8 cellular contexts compared by ENCODE assay signal in genomic region chr20:5056801-5057599, GRCh38. TPM values are rescaled to one million over a fixed set of nuclear protein-coding genes. Genes with fewer than 3 reads are reported as not detected.
A peak's percentile ranks its signal among the peaks of the same experiment; 100 is the strongest.
DNase-seq lines count a peak whose midpoint lies in the region; ATAC-seq and TF ChIP-seq lines count a peak whose summit lies in the region.

No MANE protein-coding gene starts in this region.

- peaks cover 22% of the 10 kb centered on the region for H3K4me1 Mint-ChIP-seq in CD4-positive, alpha-beta T cell (ENCODE audit: low read depth)
- H3K4me1 Mint-ChIP-seq in T-helper 17 cell, result peaks cover 18% of the 10 kb centered on the region
- H3K4me1 Mint-ChIP-seq in activated naive CD8-positive, alpha-beta T cell treated with anti-CD3 and anti-CD28 coated beads, Interleukin-2, amount 10 ng/mL, durations not matched to agents 7 days and 5 days, result peaks cover 22% of the 10 kb centered on the region
- no peaks in the 10 kb centered on the region for H3K4me1 Mint-ChIP-seq in mesothelial cell of epicardium

- no peak overlapping the region for H3K27ac ChIP-seq in CD4-positive, alpha-beta T cell (ENCODE audit: low read depth, low read length)

- DNase-seq in CD4-positive, alpha-beta T cell, result peak; percentile 41 to 75 (median 60)
- DNase-seq in T-helper 17 cell, result peak; percentile 24 to 61 (median 42)
- DNase-seq in activated naive CD8-positive, alpha-beta T cell treated with anti-CD3 and anti-CD28 coated beads, Interleukin-2, amount 10 ng/mL, durations not matched to agents 7 days and 5 days, result peak; percentile 61
- DNase-seq in kidney epithelial cell (ENCODE audit: low read depth), result no peak
- DNase-seq in stimulated activated CD8-positive, alpha-beta memory T cell treated with anti-CD3 and anti-CD28 coated beads, Interleukin-15, amount 100 ng/mL, for 24 hours (ENCODE audit: low read depth), result peak; percentile 13
- DNase-seq in mesothelial cell of epicardium (ENCODE audit: low spot score in 2 of 2, unreplicated experiment in 2 of 2), result no peak
- no peak for DNase-seq in dedifferentiated amniotic fluid mesenchymal stem cell (ENCODE audit: extremely low spot score)

- intact Hi-C loops in CD4-positive, alpha-beta T cell (cut with DNase I, micrococcal nuclease), result loop anchor here (1.0 to 2.0 kb wide), 4 partner anchors 21 to 135 kb away; no protein-coding TSS in a partner anchor

- H3K36me3 Mint-ChIP-seq in CD4-positive, alpha-beta T cell (ENCODE audit: low read depth), result no peaks in the 10 kb centered on the region
- H3K36me3 Mint-ChIP-seq in T-helper 17 cell (ENCODE audit: low read depth) (no peaks in the 10 kb centered on the region), mesothelial cell of epicardium (peaks cover 4% of the 10 kb centered on the region)
- H3K36me3 Mint-ChIP-seq in activated naive CD8-positive, alpha-beta T cell treated with anti-CD3 and anti-CD28 coated beads, Interleukin-2, amount 10 ng/mL, durations not matched to agents 7 days and 5 days, result peaks cover 9% of the 10 kb centered on the region

- POLR2A ChIA-PET in CD4-positive, alpha-beta T cell (lab: Charles Lee), result interaction anchor here (0.8 to 1.9 kb wide), 10 partner anchors 21 to 95 kb away, joined by 3 to 14 read pairs (median 3); partner anchors contain the start of genes CDS2 and PCNA
- POLR2A ChIA-PET in activated naive CD8-positive, alpha-beta T cell treated with anti-CD3 and anti-CD28 coated beads, Interleukin-2, amount 10 ng/mL, durations not matched to agents 7 days and 5 days (lab: Charles Lee), result interaction anchor here (0.6 to 1.6 kb wide), 13 partner anchors 11 to 243 kb away, joined by 3 to 12 read pairs (median 4); partner anchors contain the start of gene CDS2

- H3K27me3 Mint-ChIP-seq in CD4-positive, alpha-beta T cell, result no peaks in the 10 kb centered on the region
- H3K27me3 Mint-ChIP-seq in T-helper 17 cell, result no peaks in the 10 kb centered on the region
- peaks cover 14% of the 10 kb centered on the region for H3K27me3 Mint-ChIP-seq in activated naive CD8-positive, alpha-beta T cell treated with anti-CD3 and anti-CD28 coated beads, Interleukin-2, amount 10 ng/mL, durations not matched to agents 7 days and 5 days
- no peaks in the 10 kb centered on the region for H3K27me3 Mint-ChIP-seq in mesothelial cell of epicardium (ENCODE audit: low read depth)

- peak; percentile 95 for ATAC-seq in CD4-positive, alpha-beta T cell (ENCODE audit: poor library complexity)
- peak; percentile 47 for ATAC-seq in HG03095 (IDR thresholded peaks at IDR 0.05; ENCODE audit: unreplicated experiment)
- peak; percentile 97 for ATAC-seq in T-helper 17 cell
- peak; percentile 100 for ATAC-seq in activated naive CD8-positive, alpha-beta T cell treated with anti-CD3 and anti-CD28 coated beads, Interleukin-2, amount 10 ng/mL, durations not matched to agents 7 days and 5 days (ENCODE audit: low read depth)

- H3K27ac Mint-ChIP-seq in CD4-positive, alpha-beta T cell, result peak overlapping the region; percentile 77
- H3K27ac Mint-ChIP-seq in T-helper 17 cell (peak overlapping the region; percentile 29), mesothelial cell of epicardium (no peak overlapping the region)
- H3K27ac Mint-ChIP-seq in activated naive CD8-positive, alpha-beta T cell treated with anti-CD3 and anti-CD28 coated beads, Interleukin-2, amount 10 ng/mL, durations not matched to agents 7 days and 5 days, result peak overlapping the region; percentile 75

- CTCF ChIA-PET in CD4-positive, alpha-beta T cell (lab: Charles Lee), result interaction anchor here (0.6 to 2.9 kb wide), 19 partner anchors 10 to 327 kb away, joined by 3 to 31 read pairs (median 4); partner anchors contain the start of gene PCNA

- TF ChIP-seq CTCF in CD4-positive, alpha-beta T cell (IDR thresholded peaks at IDR 0.05), result peak; percentile 52
- TF ChIP-seq CTCF in kidney epithelial cell (IDR thresholded peaks at IDR 0.05; ENCODE audit: insufficient read depth, low read length, poor library complexity, severe bottlenecking) (peak; percentile 45), mesothelial cell of epicardium (IDR thresholded peaks at IDR 0.05; ENCODE audit: unreplicated experiment) (no peak)

- H3K9me3 Mint-ChIP-seq in CD4-positive, alpha-beta T cell, result no peaks in the 10 kb centered on the region
- H3K9me3 Mint-ChIP-seq in activated naive CD8-positive, alpha-beta T cell treated with anti-CD3 and anti-CD28 coated beads, Interleukin-2, amount 10 ng/mL, durations not matched to agents 7 days and 5 days, result peaks cover 6% of the 10 kb centered on the region
- no peaks in the 10 kb centered on the region for H3K9me3 Mint-ChIP-seq in mesothelial cell of epicardium

- H3K4me3 ChIP-seq in kidney epithelial cell (ENCODE audit: low read depth, low read length), result no peak overlapping the region

- peak overlapping the region; percentile 42 for H3K4me3 Mint-ChIP-seq in CD4-positive, alpha-beta T cell
- H3K4me3 Mint-ChIP-seq in T-helper 17 cell (peak overlapping the region; percentile 62), mesothelial cell of epicardium (no peak overlapping the region)
- peak overlapping the region; percentile 39 for H3K4me3 Mint-ChIP-seq in activated naive CD8-positive, alpha-beta T cell treated with anti-CD3 and anti-CD28 coated beads, Interleukin-2, amount 10 ng/mL, durations not matched to agents 7 days and 5 days

- H3K27me3 ChIP-seq in CD4-positive, alpha-beta T cell (ENCODE audit: control insufficient read depth, insufficient read depth, low read length), result no peaks in the 10 kb centered on the region
- no peaks in the 10 kb centered on the region for H3K27me3 ChIP-seq in kidney epithelial cell (ENCODE audit: control insufficient read depth, insufficient read depth, low read length)

- H3K9me3 ChIP-seq in CD4-positive, alpha-beta T cell (ENCODE audit: control insufficient read depth, low read length), result no peaks in the 10 kb centered on the region
- H3K9me3 ChIP-seq in T-helper 17 cell (ENCODE audit: control insufficient read depth, low read length, poor library complexity, severe bottlenecking), result no peaks in the 10 kb centered on the region

- H3K36me3 ChIP-seq in kidney epithelial cell (ENCODE audit: control insufficient read depth, insufficient read depth, low read length), result no peaks in the 10 kb centered on the region

RNA-seq across cellular contexts. Expression of gene SLC23A2, which starts 55.7 kb away (rescaled TPM):
- total RNA-seq in CD4-positive, alpha-beta T cell, result 10 to 100 TPM; 22.8 to 23.0 TPM
- total RNA-seq in T-helper 17 cell, result 10 to 100 TPM; 18.0 to 24.4 TPM
- total RNA-seq in activated naive CD8-positive, alpha-beta T cell treated with anti-CD3 and anti-CD28 coated beads, Interleukin-2, amount 10 ng/mL, durations not matched to agents 7 days and 5 days, result 10 to 100 TPM; 18.6 to 20.3 TPM
- total RNA-seq in kidney epithelial cell, result 20.1 and 21.4 TPM in 2 replicates
- 33.7 to 35.5 TPM (median 34.7 TPM) in 3 replicates for total RNA-seq in mesothelial cell of epicardium

RNA-seq across cellular contexts. Expression of gene TMEM230, which starts 55.9 kb away (rescaled TPM):
- total RNA-seq in CD4-positive, alpha-beta T cell, result 10 to 100 TPM; 22.6 to 27.1 TPM
- 10 to 100 TPM; 49.9 to 50.5 TPM for total RNA-seq in T-helper 17 cell
- total RNA-seq in activated naive CD8-positive, alpha-beta T cell treated with anti-CD3 and anti-CD28 coated beads, Interleukin-2, amount 10 ng/mL, durations not matched to agents 7 days and 5 days, result 10 to 100 TPM; 69.9 to 71.7 TPM
- 98.2 and 111 TPM in 2 replicates for total RNA-seq in kidney epithelial cell
- 60.7 to 66.5 TPM (median 64.7 TPM) in 3 replicates for total RNA-seq in mesothelial cell of epicardium

Comparison
In these comparisons a context has a peak if more than half of its experiments do, and no peak if none do; other contexts are left out.
1. ATAC-seq: peak in every context shown above with its lines; median percentile 100 in activated naive CD8-positive, alpha-beta T cell treated with anti-CD3 and anti-CD28 coated beads, Interleukin-2, amount 10 ng/mL, durations not matched to agents 7 days and 5 days; 97 in T-helper 17 cell; 95 in CD4-positive, alpha-beta T cell; 47 in HG03095.
2. DNase-seq: peak in CD4-positive, alpha-beta T cell (10 of 10), T-helper 17 cell (3 of 3), activated naive CD8-positive, alpha-beta T cell treated with anti-CD3 and anti-CD28 coated beads, Interleukin-2, amount 10 ng/mL, durations not matched to agents 7 days and 5 days (single experiment) and stimulated activated CD8-positive, alpha-beta memory T cell treated with anti-CD3 and anti-CD28 coated beads, Interleukin-15, amount 100 ng/mL, for 24 hours (single experiment); none in kidney epithelial cell (single experiment), mesothelial cell of epicardium (0 of 2) and dedifferentiated amniotic fluid mesenchymal stem cell (single experiment).